In genomic region chr17:35052780-35053179, GRCh38 we compare ENCODE assay signal across 15 cellular contexts. TPM values are rescaled to one million over a fixed set of nuclear protein-coding genes. Genes with fewer than 3 reads are reported as not detected.
DNase-seq lines count a peak whose midpoint lies in the region; ATAC-seq lines count a peak whose summit lies in the region.
"Had no signal": no experiment of that assay in that cellular context is flagged by ENCODE, and none has a peak within 500 bp of the region (broad histone marks: within the 10 kb centered on the region; RNA-seq: fewer than 3 reads in every experiment).

No MANE protein-coding gene starts in this region.

- ATAC-seq in stimulated activated memory B cell treated with anti-CD40 and anti-IgM and Interleukin-4, amounts not matched to agents 10 μg/mL and 1 μg/mL and 100 μg/mL, for 72 hours, result no peak
- ATAC-seq in GM18502 (IDR thresholded peaks at IDR 0.05; ENCODE audit: poor library complexity, unreplicated experiment), result no peak
- ATAC-seq in GM18907 (IDR thresholded peaks at IDR 0.05; ENCODE audit: unreplicated experiment), result no peak
- ATAC-seq in HG03108 (IDR thresholded peaks at IDR 0.05; ENCODE audit: unreplicated experiment), result no peak
- ATAC-seq: gastroesophageal sphincter, HCT116, left cardiac atrium, upper lobe of right lung had no signal

- intact Hi-C loops in activated CD4-positive, alpha-beta T cell treated with anti-CD3 and anti-CD28 coated beads, Interleukin-2, amount 10 ng/mL, durations not matched to agents 24 days and 14 days (cut with micrococcal nuclease), result loop anchor here (1.0 kb wide), 1 partner anchor 11 kb away; the partner anchor contains the start of gene RFFL
- intact Hi-C loops in activated CD4-positive, alpha-beta memory T cell treated with anti-CD3 and anti-CD28 coated beads for 36 hours (cut with micrococcal nuclease), result no loop called here

- no peak for DNase-seq in activated CD4-positive, alpha-beta T cell treated with anti-CD3 and anti-CD28 coated beads, Interleukin-2, amount 10 ng/mL, durations not matched to agents 24 days and 14 days
- DNase-seq in activated CD4-positive, alpha-beta T cell treated with anti-CD3 and anti-CD28 coated beads, Interleukin-2, amount 50 U/mL, for 4 hours, result no peak
- DNase-seq in activated CD4-positive, alpha-beta memory T cell treated with anti-CD3 and anti-CD28 coated beads for 36 hours, result no peak
- peak; percentile 9 for DNase-seq in hepatic stellate cell (ENCODE audit: low spot score)
- DNase-seq: ACHN; DMS153; effector CD4-positive, alpha-beta T cell; left cardiac atrium; upper lobe of right lung had no signal

- CTCF ChIA-PET in activated CD4-positive, alpha-beta memory T cell treated with anti-CD3 and anti-CD28 coated beads for 36 hours (lab: Charles Lee), result interaction anchor here (0.5 to 1.8 kb wide), 4 partner anchors 10 to 188 kb away, joined by 3 to 6 read pairs (median 4); partner anchors contain the start of gene RFFL

- no peaks in the 10 kb centered on the region for H3K27me3 Mint-ChIP-seq in activated CD4-positive, alpha-beta T cell treated with anti-CD3 and anti-CD28 coated beads, Interleukin-2, amount 10 ng/mL, durations not matched to agents 24 days and 14 days
- no peaks in the 10 kb centered on the region for H3K27me3 Mint-ChIP-seq in activated CD4-positive, alpha-beta memory T cell treated with anti-CD3 and anti-CD28 coated beads for 36 hours
- no peaks in the 10 kb centered on the region for H3K27me3 Mint-ChIP-seq in stimulated activated memory B cell treated with anti-CD40 and anti-IgM and Interleukin-4, amounts not matched to agents 10 μg/mL and 1 μg/mL and 100 μg/mL, for 72 hours

- H3K4me3 Mint-ChIP-seq in activated CD4-positive, alpha-beta T cell treated with anti-CD3 and anti-CD28 coated beads, Interleukin-2, amount 10 ng/mL, durations not matched to agents 24 days and 14 days, result peak overlapping the region; percentile 74
- H3K4me3 Mint-ChIP-seq in activated CD4-positive, alpha-beta memory T cell treated with anti-CD3 and anti-CD28 coated beads for 36 hours, result no peak overlapping the region
- H3K4me3 Mint-ChIP-seq in stimulated activated memory B cell treated with anti-CD40 and anti-IgM and Interleukin-4, amounts not matched to agents 10 μg/mL and 1 μg/mL and 100 μg/mL, for 72 hours, result no peak overlapping the region

- H3K9me3 Mint-ChIP-seq in activated CD4-positive, alpha-beta T cell treated with anti-CD3 and anti-CD28 coated beads, Interleukin-2, amount 10 ng/mL, durations not matched to agents 24 days and 14 days, result no peaks in the 10 kb centered on the region
- H3K9me3 Mint-ChIP-seq in activated CD4-positive, alpha-beta memory T cell treated with anti-CD3 and anti-CD28 coated beads for 36 hours, result no peaks in the 10 kb centered on the region
- no peaks in the 10 kb centered on the region for H3K9me3 Mint-ChIP-seq in stimulated activated memory B cell treated with anti-CD40 and anti-IgM and Interleukin-4, amounts not matched to agents 10 μg/mL and 1 μg/mL and 100 μg/mL, for 72 hours

- POLR2A ChIA-PET in activated CD4-positive, alpha-beta memory T cell treated with anti-CD3 and anti-CD28 coated beads for 36 hours (lab: Charles Lee), result interaction anchor here (1.1 kb wide), 1 partner anchor 11 kb away, joined by 5 read pairs; the partner anchor contains the start of gene RFFL

- peak overlapping the region; percentile 81 for H3K27ac Mint-ChIP-seq in activated CD4-positive, alpha-beta T cell treated with anti-CD3 and anti-CD28 coated beads, Interleukin-2, amount 10 ng/mL, durations not matched to agents 24 days and 14 days
- peak overlapping the region; percentile 82 for H3K27ac Mint-ChIP-seq in activated CD4-positive, alpha-beta memory T cell treated with anti-CD3 and anti-CD28 coated beads for 36 hours
- H3K27ac Mint-ChIP-seq in stimulated activated memory B cell treated with anti-CD40 and anti-IgM and Interleukin-4, amounts not matched to agents 10 μg/mL and 1 μg/mL and 100 μg/mL, for 72 hours, result peak overlapping the region; percentile 68

- peaks cover 22% of the 10 kb centered on the region for H3K36me3 Mint-ChIP-seq in activated CD4-positive, alpha-beta T cell treated with anti-CD3 and anti-CD28 coated beads, Interleukin-2, amount 10 ng/mL, durations not matched to agents 24 days and 14 days (ENCODE audit: low read depth)
- H3K36me3 Mint-ChIP-seq in activated CD4-positive, alpha-beta memory T cell treated with anti-CD3 and anti-CD28 coated beads for 36 hours, result peaks cover 5% of the 10 kb centered on the region
- H3K36me3 Mint-ChIP-seq in stimulated activated memory B cell treated with anti-CD40 and anti-IgM and Interleukin-4, amounts not matched to agents 10 μg/mL and 1 μg/mL and 100 μg/mL, for 72 hours, result peaks cover 17% of the 10 kb centered on the region

- peaks cover 43% of the 10 kb centered on the region for H3K4me1 Mint-ChIP-seq in activated CD4-positive, alpha-beta T cell treated with anti-CD3 and anti-CD28 coated beads, Interleukin-2, amount 10 ng/mL, durations not matched to agents 24 days and 14 days
- H3K4me1 Mint-ChIP-seq in activated CD4-positive, alpha-beta memory T cell treated with anti-CD3 and anti-CD28 coated beads for 36 hours (ENCODE audit: low read depth), result peaks cover 68% of the 10 kb centered on the region
- peaks cover 54% of the 10 kb centered on the region for H3K4me1 Mint-ChIP-seq in stimulated activated memory B cell treated with anti-CD40 and anti-IgM and Interleukin-4, amounts not matched to agents 10 μg/mL and 1 μg/mL and 100 μg/mL, for 72 hours

RNA-seq across cellular contexts. Expression of gene RFFL, which starts 10.7 kb away (rescaled TPM):
- total RNA-seq in activated CD4-positive, alpha-beta T cell treated with anti-CD3 and anti-CD28 coated beads, Interleukin-2, amount 10 ng/mL, durations not matched to agents 24 days and 14 days, result 23.5 TPM in 2 replicates
- 10 to 100 TPM; 30.5 to 32.8 TPM for total RNA-seq in activated CD4-positive, alpha-beta memory T cell treated with anti-CD3 and anti-CD28 coated beads for 36 hours
